Comparison of ENCODE assay signal across 1 cellular context in the genomic region with DNA sequence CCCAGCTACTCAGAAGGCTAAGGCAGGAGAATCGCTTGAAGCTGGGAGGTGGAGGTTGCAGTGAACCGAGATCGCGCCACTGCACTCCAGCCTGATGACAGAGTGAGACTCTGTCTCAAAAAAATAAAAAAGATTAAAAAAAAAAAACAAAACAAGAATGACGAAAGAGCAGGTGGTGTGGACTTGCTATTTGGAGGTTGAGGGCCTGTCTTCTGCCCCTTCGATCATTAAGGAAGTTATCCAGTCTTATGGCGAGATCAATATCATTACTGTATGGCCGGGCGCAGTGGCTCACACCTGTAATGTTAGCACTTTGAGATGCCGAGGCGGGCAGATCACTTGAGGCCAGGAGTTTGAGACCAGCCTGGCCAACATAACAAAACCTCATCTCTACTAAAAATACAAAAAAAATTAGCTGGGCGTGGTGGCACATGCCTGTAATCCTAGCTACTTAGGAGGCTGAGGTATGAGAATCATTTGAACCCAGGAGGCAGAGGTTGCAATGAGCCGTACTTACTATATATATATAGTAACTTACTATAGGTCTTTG. TPM values are rescaled to one million over a fixed set of nuclear protein-coding genes. Genes with fewer than 3 reads are reported as not detected.
"Had no signal": no experiment of that assay in that cellular context is flagged by ENCODE, and none has a peak within 500 bp of the region (broad histone marks: within the 10 kb centered on the region; RNA-seq: fewer than 3 reads in every experiment).

No MANE protein-coding gene starts in this region.

RNA-seq across cellular contexts. Expression of gene SHLD1, which starts 53.6 kb away (rescaled TPM):
- total RNA-seq: ascending aorta had no signal
